ENCODE assay signal across 8 cellular contexts in the genomic region with DNA sequence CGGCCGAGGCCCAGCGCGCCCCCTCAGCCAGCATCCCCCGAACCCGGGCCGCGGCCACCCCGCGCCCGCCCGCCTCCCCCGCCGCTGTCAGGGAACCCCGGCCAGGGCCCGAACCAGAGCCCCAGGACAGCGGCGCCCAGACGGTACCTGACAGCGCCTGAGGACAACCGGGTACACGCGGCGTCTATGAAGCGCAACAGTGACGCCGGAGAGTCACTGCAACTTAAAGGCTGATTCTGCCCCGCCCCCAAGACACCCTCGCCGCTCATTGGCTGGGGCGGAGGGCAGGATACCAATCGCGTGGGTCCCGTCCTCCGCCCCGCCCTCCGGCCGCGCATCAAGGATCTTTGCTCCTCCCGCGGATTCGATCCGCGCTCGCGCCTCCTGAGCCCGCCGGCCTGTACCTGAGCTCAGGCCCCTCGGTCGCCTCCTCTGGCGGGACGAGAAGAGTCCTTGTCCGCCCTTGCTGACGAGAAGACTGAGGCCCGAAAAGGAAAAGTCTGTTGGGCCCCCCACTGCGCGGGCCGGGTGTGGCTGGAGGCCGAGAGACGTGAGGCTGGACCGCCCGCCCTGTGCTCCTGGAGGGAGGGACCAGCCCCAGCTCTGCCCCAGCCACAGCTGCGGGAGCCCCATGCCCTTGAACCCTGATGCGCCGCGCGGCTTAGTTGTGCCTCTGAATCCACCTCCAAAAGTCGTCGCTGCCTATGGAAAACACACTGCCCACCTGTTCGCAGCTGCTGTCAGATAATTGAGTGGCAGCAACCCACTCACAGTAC. TPM values are rescaled to one million over a fixed set of nuclear protein-coding genes. Genes with fewer than 3 reads are reported as not detected.
DNase-seq lines count a peak whose midpoint lies in the region; ATAC-seq lines count a peak whose summit lies in the region.

Gene OAT (minus strand): TSS at position 198 of the 776 bp plus-strand sequence. CDS start 6,752 bp downstream, outside the sequence.

- peak within 1 kb of the TSS; percentile 16 for H3K4me3 ChIP-seq in GM08714 (ENCODE audit: low read length)

- peak; percentile 92 for DNase-seq in NCI-H1092 treated with DMSO at 0.1 percent for 48 hours (lab: John Stamatoyannopoulos, UW)
- DNase-seq in SKM-1 treated with dmso at 0.1 percent for 144 hours (lab: John Stamatoyannopoulos, UW; ENCODE audit: unreplicated experiment), result peak; percentile 94
- DNase-seq in activated naive CD4-positive, alpha-beta T cell treated with anti-CD3 and anti-CD28 coated beads, Interleukin-2, amount 50 U/mL, for 72 hours (ENCODE audit: low spot score in 2 of 2), result peak; percentile 94 to 95
- peak; percentile 97 for DNase-seq in globus pallidus (ENCODE audit: low spot score)
- DNase-seq in nucleus accumbens (lab: John Stamatoyannopoulos, UW), result peak; percentile 48 to 99 (median 93)
- DNase-seq in superior temporal gyrus (ENCODE audit: extremely low spot score), result peak; percentile 98

- peak; percentile 95 for ATAC-seq in HG02588 (IDR thresholded peaks at IDR 0.05; ENCODE audit: unreplicated experiment)
- peak; percentile 96 to 97 for ATAC-seq in activated naive CD4-positive, alpha-beta T cell treated with anti-CD3 and anti-CD28 coated beads, Interleukin-2, amount 50 U/mL, for 72 hours

- H3K36me3 Mint-ChIP-seq in activated naive CD4-positive, alpha-beta T cell treated with anti-CD3 and anti-CD28 coated beads, Interleukin-2, amount 50 U/mL, for 72 hours, result no peaks in the 10 kb centered on the region

- H3K9me3 Mint-ChIP-seq in activated naive CD4-positive, alpha-beta T cell treated with anti-CD3 and anti-CD28 coated beads, Interleukin-2, amount 50 U/mL, for 72 hours, result no peaks in the 10 kb centered on the region

- peak within 1 kb of the TSS; percentile 22 to 79 for H3K27ac Mint-ChIP-seq in activated naive CD4-positive, alpha-beta T cell treated with anti-CD3 and anti-CD28 coated beads, Interleukin-2, amount 50 U/mL, for 72 hours

RNA-seq across cellular contexts. Expression of gene OAT, which starts in this region (rescaled TPM):
- 10 to 100 TPM; 24.2 to 39.3 TPM for total RNA-seq in activated naive CD4-positive, alpha-beta T cell treated with anti-CD3 and anti-CD28 coated beads, Interleukin-2, amount 50 U/mL, for 72 hours

Comparison
In these comparisons a context has a peak if more than half of its experiments do, and no peak if none do; other contexts are left out.
1. Peak in every context shown above with its lines: DNase-seq, ATAC-seq and H3K4me3 ChIP-seq.